ENCODE assay signal across 1 cellular context in the genomic region with DNA sequence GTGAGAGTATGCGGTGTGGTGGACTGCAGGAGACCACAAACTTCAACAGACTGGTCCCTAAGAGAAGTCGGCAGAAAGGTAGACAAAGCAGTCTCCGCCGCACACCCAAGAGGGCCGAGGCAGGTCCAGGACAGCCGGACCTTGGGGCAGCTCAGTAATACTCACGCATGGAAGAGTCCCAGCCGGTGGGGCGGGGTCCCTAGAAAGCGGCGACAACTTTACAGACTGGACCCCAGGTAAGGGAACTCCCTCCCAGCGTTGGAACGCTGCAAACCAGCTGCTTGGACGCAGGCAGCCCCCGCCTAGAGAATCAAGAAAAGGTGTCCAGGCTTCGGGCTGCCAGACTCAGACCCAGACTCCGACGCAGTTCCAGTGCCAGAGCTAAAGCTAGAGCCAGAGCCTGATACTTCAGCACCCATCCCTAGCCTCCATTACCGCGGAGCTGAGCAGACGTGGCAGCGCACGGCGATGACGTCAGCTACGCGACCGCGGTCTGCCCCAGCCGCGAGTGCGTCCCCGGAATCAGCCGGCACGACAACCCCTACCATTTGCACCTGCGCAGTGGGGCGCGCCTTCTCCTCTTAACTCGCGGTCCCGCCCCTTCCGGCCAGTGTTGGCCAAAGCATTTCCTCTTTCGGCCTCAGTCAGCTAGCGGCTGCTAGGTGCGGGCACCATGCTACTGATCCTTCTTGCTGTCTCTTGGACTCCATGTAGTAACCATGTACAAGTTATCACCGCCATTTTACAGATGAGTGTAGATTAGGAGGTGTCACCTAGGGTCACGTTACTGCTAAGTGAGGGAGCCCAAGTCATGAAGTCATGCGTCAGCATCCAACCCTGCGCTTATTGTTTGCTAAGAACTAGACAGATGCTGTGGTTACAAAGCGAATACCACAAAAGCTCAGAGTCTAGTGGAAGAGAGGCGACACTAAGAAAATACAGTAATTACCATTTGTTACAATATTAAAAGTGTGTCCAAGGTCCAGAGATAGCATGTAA.
TF ChIP-seq lines count a peak whose summit lies in the region.

A gene with protein sequence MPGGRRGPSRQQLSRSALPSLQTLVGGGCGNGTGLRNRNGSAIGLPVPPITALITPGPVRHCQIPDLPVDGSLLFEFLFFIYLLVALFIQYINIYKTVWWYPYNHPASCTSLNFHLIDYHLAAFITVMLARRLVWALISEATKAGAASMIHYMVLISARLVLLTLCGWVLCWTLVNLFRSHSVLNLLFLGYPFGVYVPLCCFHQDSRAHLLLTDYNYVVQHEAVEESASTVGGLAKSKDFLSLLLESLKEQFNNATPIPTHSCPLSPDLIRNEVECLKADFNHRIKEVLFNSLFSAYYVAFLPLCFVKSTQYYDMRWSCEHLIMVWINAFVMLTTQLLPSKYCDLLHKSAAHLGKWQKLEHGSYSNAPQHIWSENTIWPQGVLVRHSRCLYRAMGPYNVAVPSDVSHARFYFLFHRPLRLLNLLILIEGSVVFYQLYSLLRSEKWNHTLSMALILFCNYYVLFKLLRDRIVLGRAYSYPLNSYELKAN (minus strand): TSS at position 445 of the 999 bp plus-strand sequence. CDS start 1,541 bp downstream, outside the sequence.

TF ChIP-seq in K562, 482 proteins besides CTCF, POLR2A, EP300 and RAD21 (continued from another document and continues in another):
- TF ChIP-seq, protein P1, sequence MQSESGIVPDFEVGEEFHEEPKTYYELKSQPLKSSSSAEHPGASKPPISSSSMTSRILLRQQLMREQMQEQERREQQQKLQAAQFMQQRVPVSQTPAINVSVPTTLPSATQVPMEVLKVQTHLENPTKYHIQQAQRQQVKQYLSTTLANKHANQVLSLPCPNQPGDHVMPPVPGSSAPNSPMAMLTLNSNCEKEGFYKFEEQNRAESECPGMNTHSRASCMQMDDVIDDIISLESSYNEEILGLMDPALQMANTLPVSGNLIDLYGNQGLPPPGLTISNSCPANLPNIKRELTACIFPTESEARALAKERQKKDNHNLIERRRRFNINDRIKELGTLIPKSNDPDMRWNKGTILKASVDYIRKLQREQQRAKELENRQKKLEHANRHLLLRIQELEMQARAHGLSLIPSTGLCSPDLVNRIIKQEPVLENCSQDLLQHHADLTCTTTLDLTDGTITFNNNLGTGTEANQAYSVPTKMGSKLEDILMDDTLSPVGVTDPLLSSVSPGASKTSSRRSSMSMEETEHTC (IDR thresholded peaks at IDR 0.05), result peak; percentile 19; the same call in 1 of the 2 replicates
- TF ChIP-seq JUND (IDR thresholded peaks at IDR 0.05; ENCODE audit: borderline replicate concordance, low read depth, low read length) (peak; percentile 84), JUND (tag; IDR thresholded peaks at IDR 0.05; ENCODE audit: borderline replicate concordance, low read depth, low read length) (peak; percentile 85), SP1 (CRISPR knock-in tag; IDR thresholded peaks at IDR 0.05) (peak; percentile 73), TEAD4 (IDR thresholded peaks at IDR 0.05; ENCODE audit: low read length) (peak; percentile 52; the same call in 1 of the 2 replicates), TEAD4 (CRISPR knock-in tag; IDR thresholded peaks at IDR 0.05; ENCODE audit: borderline replicate concordance) (no peak), CREB1 (IDR thresholded peaks at IDR 0.05) (peak; percentile 97), CREB1 (CRISPR knock-in tag; IDR thresholded peaks at IDR 0.05) (peak; percentile 99), POLR2AphosphoS5 (IDR thresholded peaks at IDR 0.05; ENCODE audit: control insufficient read depth, insufficient read depth, low read depth, low read length) (peak; percentile 94), KHSRP (IDR thresholded peaks at IDR 0.05) (peak; percentile 82), PHF8 (IDR thresholded peaks at IDR 0.05; ENCODE audit: borderline replicate concordance, low read length) (peak; percentile 91), RBBP5 (IDR thresholded peaks at IDR 0.05; ENCODE audit: borderline replicate concordance, insufficient read depth, low read length, poor library complexity, severe bottlenecking) (peak; percentile 73), DIDO1 (tag; IDR thresholded peaks at IDR 0.05; ENCODE audit: low read depth) (peak; percentile 86), MTA1 (IDR thresholded peaks at IDR 0.05; ENCODE audit: borderline replicate concordance) (peak; percentile 99), ZKSCAN1 (IDR thresholded peaks at IDR 0.05; ENCODE audit: low read depth, low read length) (peak; percentile 61; the same call in 1 of the 2 replicates), ZNF239 (CRISPR knock-in tag; IDR thresholded peaks at IDR 0.05) (no peak), ELF4 (CRISPR knock-in tag; IDR thresholded peaks at IDR 0.05) (no peak), NRF1 (conservative IDR thresholded peaks at IDR 0.05 in 1 of 2, IDR thresholded peaks at IDR 0.05 in 1 of 2) (peak; percentile 92 to 94), GATA2 (CRISPR knock-in tag; IDR thresholded peaks at IDR 0.05) (peak; percentile 62; the same call in 1 of the 2 replicates), ZNF165 (CRISPR knock-in tag; IDR thresholded peaks at IDR 0.05; ENCODE audit: borderline replicate concordance) (no peak), JUN (IDR thresholded peaks at IDR 0.05; ENCODE audit: borderline replicate concordance, low read depth, low read length) (peak; percentile 66; the same call in 1 of the 2 replicates), JUN (CRISPR knock-in tag; IDR thresholded peaks at IDR 0.05; ENCODE audit: borderline replicate concordance) (no peak), MAFF (IDR thresholded peaks at IDR 0.05; ENCODE audit: low read length) (no peak), KAT2B (IDR thresholded peaks at IDR 0.05; ENCODE audit: low read depth, low read length) (peak; percentile 49), MXI1 (IDR thresholded peaks at IDR 0.05; ENCODE audit: low read depth, low read length) (0 out of 2 replicates have a peak, but pooled peaks have one; percentile 33), GTF2E2 (tag; IDR thresholded peaks at IDR 0.05) (peak; percentile 69; the same call in 1 of the 2 replicates), RB1 (IDR thresholded peaks at IDR 0.05; ENCODE audit: low read depth) (peak; percentile 63; the same call in 1 of the 2 replicates), RUNX1 (IDR thresholded peaks at IDR 0.05; ENCODE audit: low read depth) (0 out of 2 replicates have a peak, but pooled peaks have one; percentile 60), ELF1 (tag; IDR thresholded peaks at IDR 0.05) (peak; percentile 83), RCOR1 (IDR thresholded peaks at IDR 0.05; ENCODE audit: borderline replicate concordance in 1 of 2, low read depth in 2 of 2, low read length in 2 of 2) (peak in 1 of 2 experiments; percentile 36; a peak in 2 of 4 replicates)
- TF ChIP-seq, protein P2, sequence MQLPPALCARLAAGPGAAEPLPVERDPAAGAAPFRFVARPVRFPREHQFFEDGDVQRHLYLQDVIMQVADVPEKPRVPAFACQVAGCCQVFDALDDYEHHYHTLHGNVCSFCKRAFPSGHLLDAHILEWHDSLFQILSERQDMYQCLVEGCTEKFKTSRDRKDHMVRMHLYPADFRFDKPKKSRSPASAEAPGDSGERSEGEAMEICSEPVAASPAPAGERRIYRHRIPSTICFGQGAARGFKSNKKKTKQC (CRISPR knock-in tag; IDR thresholded peaks at IDR 0.05), result peak; percentile 41; the same call in 1 of the 2 replicates
- TF ChIP-seq, protein P3, sequence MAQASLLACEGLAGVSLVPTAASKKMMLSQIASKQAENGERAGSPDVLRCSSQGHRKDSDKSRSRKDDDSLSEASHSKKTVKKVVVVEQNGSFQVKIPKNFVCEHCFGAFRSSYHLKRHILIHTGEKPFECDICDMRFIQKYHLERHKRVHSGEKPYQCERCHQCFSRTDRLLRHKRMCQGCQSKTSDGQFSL (CRISPR knock-in tag; IDR thresholded peaks at IDR 0.05), result 0 out of 2 replicates have a peak, but pooled peaks have one; percentile 38
- TF ChIP-seq, protein P3 (tag; IDR thresholded peaks at IDR 0.05), result no peak
- TF ChIP-seq, protein P4, sequence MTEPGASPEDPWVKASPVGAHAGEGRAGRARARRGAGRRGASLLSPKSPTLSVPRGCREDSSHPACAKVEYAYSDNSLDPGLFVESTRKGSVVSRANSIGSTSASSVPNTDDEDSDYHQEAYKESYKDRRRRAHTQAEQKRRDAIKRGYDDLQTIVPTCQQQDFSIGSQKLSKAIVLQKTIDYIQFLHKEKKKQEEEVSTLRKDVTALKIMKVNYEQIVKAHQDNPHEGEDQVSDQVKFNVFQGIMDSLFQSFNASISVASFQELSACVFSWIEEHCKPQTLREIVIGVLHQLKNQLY (CRISPR knock-in tag; conservative IDR thresholded peaks at IDR 0.05), result no peak
- TF ChIP-seq, protein P5, sequence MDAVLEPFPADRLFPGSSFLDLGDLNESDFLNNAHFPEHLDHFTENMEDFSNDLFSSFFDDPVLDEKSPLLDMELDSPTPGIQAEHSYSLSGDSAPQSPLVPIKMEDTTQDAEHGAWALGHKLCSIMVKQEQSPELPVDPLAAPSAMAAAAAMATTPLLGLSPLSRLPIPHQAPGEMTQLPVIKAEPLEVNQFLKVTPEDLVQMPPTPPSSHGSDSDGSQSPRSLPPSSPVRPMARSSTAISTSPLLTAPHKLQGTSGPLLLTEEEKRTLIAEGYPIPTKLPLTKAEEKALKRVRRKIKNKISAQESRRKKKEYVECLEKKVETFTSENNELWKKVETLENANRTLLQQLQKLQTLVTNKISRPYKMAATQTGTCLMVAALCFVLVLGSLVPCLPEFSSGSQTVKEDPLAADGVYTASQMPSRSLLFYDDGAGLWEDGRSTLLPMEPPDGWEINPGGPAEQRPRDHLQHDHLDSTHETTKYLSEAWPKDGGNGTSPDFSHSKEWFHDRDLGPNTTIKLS (IDR thresholded peaks at IDR 0.05; ENCODE audit: borderline replicate concordance, low read depth), result peak; percentile 100
- TF ChIP-seq, protein P6, sequence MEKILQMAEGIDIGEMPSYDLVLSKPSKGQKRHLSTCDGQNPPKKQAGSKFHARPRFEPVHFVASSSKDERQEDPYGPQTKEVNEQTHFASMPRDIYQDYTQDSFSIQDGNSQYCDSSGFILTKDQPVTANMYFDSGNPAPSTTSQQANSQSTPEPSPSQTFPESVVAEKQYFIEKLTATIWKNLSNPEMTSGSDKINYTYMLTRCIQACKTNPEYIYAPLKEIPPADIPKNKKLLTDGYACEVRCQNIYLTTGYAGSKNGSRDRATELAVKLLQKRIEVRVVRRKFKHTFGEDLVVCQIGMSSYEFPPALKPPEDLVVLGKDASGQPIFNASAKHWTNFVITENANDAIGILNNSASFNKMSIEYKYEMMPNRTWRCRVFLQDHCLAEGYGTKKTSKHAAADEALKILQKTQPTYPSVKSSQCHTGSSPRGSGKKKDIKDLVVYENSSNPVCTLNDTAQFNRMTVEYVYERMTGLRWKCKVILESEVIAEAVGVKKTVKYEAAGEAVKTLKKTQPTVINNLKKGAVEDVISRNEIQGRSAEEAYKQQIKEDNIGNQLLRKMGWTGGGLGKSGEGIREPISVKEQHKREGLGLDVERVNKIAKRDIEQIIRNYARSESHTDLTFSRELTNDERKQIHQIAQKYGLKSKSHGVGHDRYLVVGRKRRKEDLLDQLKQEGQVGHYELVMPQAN (IDR thresholded peaks at IDR 0.05; ENCODE audit: borderline replicate concordance), result 0 out of 2 replicates have a peak, but pooled peaks have one; percentile 60
- TF ChIP-seq, protein P7, sequence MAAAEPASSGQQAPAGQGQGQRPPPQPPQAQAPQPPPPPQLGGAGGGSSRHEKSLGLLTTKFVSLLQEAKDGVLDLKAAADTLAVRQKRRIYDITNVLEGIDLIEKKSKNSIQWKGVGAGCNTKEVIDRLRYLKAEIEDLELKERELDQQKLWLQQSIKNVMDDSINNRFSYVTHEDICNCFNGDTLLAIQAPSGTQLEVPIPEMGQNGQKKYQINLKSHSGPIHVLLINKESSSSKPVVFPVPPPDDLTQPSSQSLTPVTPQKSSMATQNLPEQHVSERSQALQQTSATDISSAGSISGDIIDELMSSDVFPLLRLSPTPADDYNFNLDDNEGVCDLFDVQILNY (CRISPR knock-in tag; IDR thresholded peaks at IDR 0.05), result no peak
- TF ChIP-seq, protein P8, sequence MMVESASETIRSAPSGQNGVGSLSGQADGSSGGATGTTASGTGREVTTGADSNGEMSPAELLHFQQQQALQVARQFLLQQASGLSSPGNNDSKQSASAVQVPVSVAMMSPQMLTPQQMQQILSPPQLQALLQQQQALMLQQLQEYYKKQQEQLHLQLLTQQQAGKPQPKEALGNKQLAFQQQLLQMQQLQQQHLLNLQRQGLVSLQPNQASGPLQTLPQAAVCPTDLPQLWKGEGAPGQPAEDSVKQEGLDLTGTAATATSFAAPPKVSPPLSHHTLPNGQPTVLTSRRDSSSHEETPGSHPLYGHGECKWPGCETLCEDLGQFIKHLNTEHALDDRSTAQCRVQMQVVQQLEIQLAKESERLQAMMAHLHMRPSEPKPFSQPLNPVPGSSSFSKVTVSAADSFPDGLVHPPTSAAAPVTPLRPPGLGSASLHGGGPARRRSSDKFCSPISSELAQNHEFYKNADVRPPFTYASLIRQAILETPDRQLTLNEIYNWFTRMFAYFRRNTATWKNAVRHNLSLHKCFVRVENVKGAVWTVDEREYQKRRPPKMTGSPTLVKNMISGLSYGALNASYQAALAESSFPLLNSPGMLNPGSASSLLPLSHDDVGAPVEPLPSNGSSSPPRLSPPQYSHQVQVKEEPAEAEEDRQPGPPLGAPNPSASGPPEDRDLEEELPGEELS (CRISPR knock-in tag; IDR thresholded peaks at IDR 0.05; ENCODE audit: borderline replicate concordance), result 0 out of 2 replicates have a peak, but pooled peaks have one; percentile 24
- TF ChIP-seq, protein P9, sequence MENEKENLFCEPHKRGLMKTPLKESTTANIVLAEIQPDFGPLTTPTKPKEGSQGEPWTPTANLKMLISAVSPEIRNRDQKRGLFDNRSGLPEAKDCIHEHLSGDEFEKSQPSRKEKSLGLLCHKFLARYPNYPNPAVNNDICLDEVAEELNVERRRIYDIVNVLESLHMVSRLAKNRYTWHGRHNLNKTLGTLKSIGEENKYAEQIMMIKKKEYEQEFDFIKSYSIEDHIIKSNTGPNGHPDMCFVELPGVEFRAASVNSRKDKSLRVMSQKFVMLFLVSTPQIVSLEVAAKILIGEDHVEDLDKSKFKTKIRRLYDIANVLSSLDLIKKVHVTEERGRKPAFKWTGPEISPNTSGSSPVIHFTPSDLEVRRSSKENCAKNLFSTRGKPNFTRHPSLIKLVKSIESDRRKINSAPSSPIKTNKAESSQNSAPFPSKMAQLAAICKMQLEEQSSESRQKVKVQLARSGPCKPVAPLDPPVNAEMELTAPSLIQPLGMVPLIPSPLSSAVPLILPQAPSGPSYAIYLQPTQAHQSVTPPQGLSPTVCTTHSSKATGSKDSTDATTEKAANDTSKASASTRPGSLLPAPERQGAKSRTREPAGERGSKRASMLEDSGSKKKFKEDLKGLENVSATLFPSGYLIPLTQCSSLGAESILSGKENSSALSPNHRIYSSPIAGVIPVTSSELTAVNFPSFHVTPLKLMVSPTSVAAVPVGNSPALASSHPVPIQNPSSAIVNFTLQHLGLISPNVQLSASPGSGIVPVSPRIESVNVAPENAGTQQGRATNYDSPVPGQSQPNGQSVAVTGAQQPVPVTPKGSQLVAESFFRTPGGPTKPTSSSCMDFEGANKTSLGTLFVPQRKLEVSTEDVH (IDR thresholded peaks at IDR 0.05; ENCODE audit: low read depth, partially characterized antibody), result peak; percentile 74
- TF ChIP-seq, protein P10, sequence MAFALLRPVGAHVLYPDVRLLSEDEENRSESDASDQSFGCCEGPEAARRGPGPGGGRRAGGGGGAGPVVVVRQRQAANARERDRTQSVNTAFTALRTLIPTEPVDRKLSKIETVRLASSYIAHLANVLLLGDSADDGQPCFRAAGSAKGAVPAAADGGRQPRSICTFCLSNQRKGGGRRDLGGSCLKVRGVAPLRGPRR (CRISPR knock-in tag; IDR thresholded peaks at IDR 0.05), result no peak
- TF ChIP-seq, protein P11, sequence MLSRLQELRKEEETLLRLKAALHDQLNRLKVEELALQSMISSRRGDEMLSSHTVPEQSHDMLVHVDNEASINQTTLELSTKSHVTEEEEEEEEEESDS (CRISPR knock-in tag; IDR thresholded peaks at IDR 0.05), result no peak
